Comparison of ENCODE assay signal across 8 cellular contexts in genomic region chr5:43627028-43627427, GRCh38. TPM values are rescaled to one million over a fixed set of nuclear protein-coding genes. Genes with fewer than 3 reads are reported as not detected.
A peak's percentile ranks its signal among the peaks of the same experiment; 100 is the strongest.
DNase-seq lines count a peak whose midpoint lies in the region; ATAC-seq and TF ChIP-seq lines count a peak whose summit lies in the region.

No MANE protein-coding gene starts in this region.

- intact Hi-C loops in heart right ventricle (cut with DNase I) (no loop called here), upper lobe of right lung (cut with DNase I) (no loop called here)

- no peak overlapping the region for H2AFZ ChIP-seq in Karpas-422 (ENCODE audit: low read length)

- WGBS in heart right ventricle, 2 donors, result 55 to 65% methylated on average over 2 of the region's 2 CpGs

- no peak overlapping the region for H3K4me2 ChIP-seq in Karpas-422 (ENCODE audit: low read depth, low read length, poor library complexity, severe bottlenecking)

- H3K27me3 ChIP-seq in Karpas-422 (ENCODE audit: low read length), result no peaks in the 10 kb centered on the region
- H3K27me3 ChIP-seq in heart right ventricle, result no peaks in the 10 kb centered on the region
- no peaks in the 10 kb centered on the region for H3K27me3 ChIP-seq in upper lobe of right lung

- H4K20me1 ChIP-seq in Karpas-422 (ENCODE audit: insufficient read depth, low read depth, low read length), result no peaks in the 10 kb centered on the region

- no peak overlapping the region for H3K9ac ChIP-seq in Karpas-422 (ENCODE audit: low read length)

- peaks cover 54% of the 10 kb centered on the region for H3K79me2 ChIP-seq in Karpas-422 (ENCODE audit: low read length)

- DNase-seq in G401 (ENCODE audit: low spot score) (peak; percentile 51), Karpas-422 (peak; percentile 65), SW480 (ENCODE audit: low spot score) (peak; percentile 27), heart right ventricle (peak in 1 of 2 donors; percentile 36), upper lobe of right lung (no peak), DMS153 treated with DMSO at 0.1 percent for 48 hours (lab: John Stamatoyannopoulos, UW; ENCODE audit: unreplicated experiment) (no peak)
- DNase-seq in stimulated activated CD8-positive, alpha-beta memory T cell treated with anti-CD3 and anti-CD28 coated beads, Interleukin-4, amount 100 ng/mL, for 48 hours, result no peak
- DNase-seq in activated T-cell treated with anti-CD3 and anti-CD28 coated beads, Interleukin-2, amount 50 U/mL, for 48 hours, result no peak

- H3K9me3 ChIP-seq in Karpas-422 (ENCODE audit: low read length) (no peaks in the 10 kb centered on the region), heart right ventricle (no peaks in the 10 kb centered on the region), upper lobe of right lung (no peaks in the 10 kb centered on the region)

- in situ Hi-C loops in G401 (cut with HindIII; ENCODE audit: low sequenced_read_pairs), result no loop called here

- TF ChIP-seq CTCF in heart right ventricle (IDR thresholded peaks at IDR 0.05), result peak in 8 of 9 donors; percentile 17 to 75 (median 58)
- TF ChIP-seq CTCF in upper lobe of right lung (IDR thresholded peaks at IDR 0.05), result peak; percentile 41

- H3K36me3 ChIP-seq in Karpas-422 (ENCODE audit: insufficient read depth, low read length) (peaks cover 54% of the 10 kb centered on the region), heart right ventricle (peaks cover 0 to 82% (median 8%) of the 10 kb centered on the region in 9 donors), upper lobe of right lung (peaks cover 11% of the 10 kb centered on the region)

- H3K9me2 ChIP-seq in Karpas-422 (replicated peaks; ENCODE audit: insufficient read depth, low read length), result no peaks in the 10 kb centered on the region

- no peaks in the 10 kb centered on the region; the same call in 1 of the 2 replicates for H3K4me1 ChIP-seq in Karpas-422 (ENCODE audit: low read length)
- peaks cover 0 to 48% (median 6%) of the 10 kb centered on the region in 9 donors for H3K4me1 ChIP-seq in heart right ventricle
- no peaks in the 10 kb centered on the region for H3K4me1 ChIP-seq in upper lobe of right lung

- ATAC-seq in heart right ventricle (peak; percentile 60 to 96 (median 84)), upper lobe of right lung (peak; percentile 85)

- H3K4me3 ChIP-seq in Karpas-422 (ENCODE audit: low read length) (no peak overlapping the region), heart right ventricle (no peak overlapping the region), upper lobe of right lung (no peak overlapping the region)

- no peak overlapping the region for H3K27ac ChIP-seq in Karpas-422 (ENCODE audit: low read length)
- H3K27ac ChIP-seq in heart right ventricle, result peak overlapping the region in 3 of 10 donors; percentile 4 to 34 (median 15)
- no peak overlapping the region for H3K27ac ChIP-seq in upper lobe of right lung

RNA-seq across cellular contexts. Expression of gene NNT, which starts 24.0 kb away (rescaled TPM):
- total RNA-seq in G401 (2014; rRNA removed; shearing (Covaris generic)), result 13.4 and 18.1 TPM in 2 replicates
- 67.5 and 96.9 TPM in 2 replicates for total RNA-seq in Karpas-422 (2014; rRNA removed; shearing (Covaris generic); ENCODE audit: low replicate concordance)
- total RNA-seq in heart right ventricle (100 to 1,000 TPM; 383 to 731 (median 639) TPM), upper lobe of right lung (67.7 TPM)
- polyA plus RNA-seq in heart right ventricle, result 10 to 100 TPM; 40.8 to 78.5 TPM

Comparison
In these comparisons a context has a peak if more than half of its experiments do, and no peak if none do; other contexts are left out.
1. DNase-seq: peak in G401 (single experiment), Karpas-422 (single experiment) and SW480 (single experiment); none in upper lobe of right lung (single experiment), stimulated activated CD8-positive, alpha-beta memory T cell treated with anti-CD3 and anti-CD28 coated beads, Interleukin-4, amount 100 ng/mL, for 48 hours (single experiment), DMS153 treated with DMSO at 0.1 percent for 48 hours (single experiment) and activated T-cell treated with anti-CD3 and anti-CD28 coated beads, Interleukin-2, amount 50 U/mL, for 48 hours (0 of 2).